In the genomic region with DNA sequence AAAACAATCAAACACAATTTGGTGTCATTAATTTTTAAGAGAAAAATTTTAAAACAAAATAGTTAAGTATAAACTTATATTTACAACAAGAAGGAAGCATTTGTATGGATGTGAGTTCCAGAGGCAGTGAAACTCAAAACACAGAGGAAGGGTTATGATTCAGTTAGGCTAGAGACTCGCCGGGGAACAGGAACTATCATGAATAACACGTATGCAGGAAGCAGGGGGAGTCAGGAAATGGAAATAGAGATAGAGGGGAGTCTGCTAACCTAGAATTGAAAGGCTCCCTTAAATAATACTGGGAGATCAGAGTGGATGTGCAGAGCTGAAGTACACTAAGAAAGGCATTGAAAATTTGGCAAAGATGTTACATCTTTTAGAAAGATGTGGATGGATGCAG, we compare ENCODE assay signal across 14 cellular contexts. TPM values are rescaled to one million over a fixed set of nuclear protein-coding genes. Genes with fewer than 3 reads are reported as not detected.
DNase-seq lines count a peak whose midpoint lies in the region; ATAC-seq and TF ChIP-seq lines count a peak whose summit lies in the region.
"Had no signal": no experiment of that assay in that cellular context is flagged by ENCODE, and none has a peak within 500 bp of the region (broad histone marks: within the 10 kb centered on the region; RNA-seq: fewer than 3 reads in every experiment).

No MANE protein-coding gene starts in this region.

- BruUV-seq in OCI-LY7 (replicated peaks; lab: Mats Ljungman, UMichigan), result no TSS peak

- H3K4me2 ChIP-seq in OCI-LY7 (ENCODE audit: low read length) (peak overlapping the region; percentile 66), hepatocyte (no peak overlapping the region)

- H3K27ac ChIP-seq in heart left ventricle (peak overlapping the region in 9 of 12 donors; percentile 37 to 85 (median 77)), OCI-LY7 (ENCODE audit: low read depth, low read length, poor library complexity, severe bottlenecking) (peak overlapping the region; percentile 49), hepatocyte (peak overlapping the region; percentile 25), upper lobe of right lung (no peak overlapping the region)
- H3K27ac ChIP-seq: coronary artery, testis had no signal

- no peaks in the 10 kb centered on the region for H3K79me2 ChIP-seq in OCI-LY7 (ENCODE audit: insufficient read depth, low read depth, low read length)
- no peaks in the 10 kb centered on the region for H3K79me2 ChIP-seq in hepatocyte

- TF ChIP-seq POLR2A in heart left ventricle (IDR thresholded peaks at IDR 0.05), result no peak

- TF ChIP-seq CTCF in heart left ventricle (IDR thresholded peaks at IDR 0.05) (no peak), OCI-LY7 (conservative IDR thresholded peaks at IDR 0.05; ENCODE audit: low read length) (no peak), hepatocyte (IDR thresholded peaks at IDR 0.05; ENCODE audit: poor library complexity) (no peak), upper lobe of right lung (IDR thresholded peaks at IDR 0.05) (no peak)

- POLR2A ChIA-PET in OCI-LY7 (lab: Charles Lee), result no interaction called here

- intact Hi-C loops in heart left ventricle (cut with DNase I) (no loop called here), Right ventricle myocardium inferior (cut with DNase I) (no loop called here), OCI-LY7 (cut with micrococcal nuclease; ENCODE audit: unreplicated experiment) (no loop called here), upper lobe of right lung (cut with DNase I) (no loop called here)

- H3K4me1 ChIP-seq in heart left ventricle (peaks cover 0 to 7% (median 0%) of the 10 kb centered on the region in 12 donors), OCI-LY7 (ENCODE audit: insufficient read depth, low read length, poor library complexity, severe bottlenecking) (peaks cover 25% of the 10 kb centered on the region), hepatocyte (ENCODE audit: insufficient read depth) (no peaks in the 10 kb centered on the region), upper lobe of right lung (no peaks in the 10 kb centered on the region)
- H3K4me1 ChIP-seq: gastrocnemius medialis, testis had no signal

- CTCF ChIA-PET in OCI-LY7 (lab: Charles Lee; ENCODE audit: unreplicated experiment), result no interaction called here

- H3K4me3 ChIP-seq in heart left ventricle (peak overlapping the region in 5 of 12 donors; percentile 6 to 37 (median 20)), OCI-LY7 (ENCODE audit: low read depth, low read length, poor library complexity, severe bottlenecking) (peak overlapping the region; percentile 32), hepatocyte (no peak overlapping the region), upper lobe of right lung (no peak overlapping the region)
- H3K4me3 ChIP-seq: coronary artery, gastrocnemius medialis, testis had no signal

- H3K9me3 ChIP-seq in heart left ventricle, result no peaks in the 10 kb centered on the region
- no peaks in the 10 kb centered on the region for H3K9me3 ChIP-seq in OCI-LY7 (ENCODE audit: low read length)
- H3K9me3 ChIP-seq in hepatocyte (ENCODE audit: low read depth), result peaks cover 3% of the 10 kb centered on the region
- H3K9me3 ChIP-seq in upper lobe of right lung, result no peaks in the 10 kb centered on the region
- H3K9me3 ChIP-seq: gastrocnemius medialis, testis had no signal

- H4K20me1 ChIP-seq in OCI-LY7 (ENCODE audit: insufficient read depth, low read length) (no peaks in the 10 kb centered on the region), hepatocyte (ENCODE audit: insufficient read depth, poor library complexity, severe bottlenecking) (no peaks in the 10 kb centered on the region)

- H3K36me3 ChIP-seq in heart left ventricle (no peaks in the 10 kb centered on the region), OCI-LY7 (ENCODE audit: insufficient read depth, low read length) (no peaks in the 10 kb centered on the region; the same call in 1 of the 2 replicates), hepatocyte (replicated peaks; ENCODE audit: insufficient read depth, low read depth) (no peaks in the 10 kb centered on the region), upper lobe of right lung (no peaks in the 10 kb centered on the region)
- H3K36me3 ChIP-seq: gastrocnemius medialis had no signal

- H3K27me3 ChIP-seq in heart left ventricle (no peaks in the 10 kb centered on the region), hepatocyte (no peaks in the 10 kb centered on the region), upper lobe of right lung (no peaks in the 10 kb centered on the region)
- H3K27me3 ChIP-seq: gastrocnemius medialis, testis had no signal

- H2AFZ ChIP-seq in OCI-LY7 (ENCODE audit: low read length) (peak overlapping the region; percentile 18; the same call in 1 of the 2 replicates), hepatocyte (peak overlapping the region; percentile 41)

- 5 to 23% (median 13%) methylated on average over 3 of the region's 3 CpGs for WGBS in heart left ventricle, 4 donors
- 55% methylated on average over 3 of the region's 3 CpGs for WGBS in hepatocyte (ENCODE audit: low lambda C conversion rate, missing lambda C conversion rate)

- DNase-seq in heart left ventricle (peak in 1 of 5 donors; percentile 19), Right ventricle myocardium inferior (ENCODE audit: missing footprints) (no peak), OCI-LY7 (ENCODE audit: low spot score) (no peak), hepatocyte (ENCODE audit: low spot score) (no peak), upper lobe of right lung (no peak), NCI-H187 (lab: John Stamatoyannopoulos, UW) (no peak)
- DNase-seq: activated naive CD4-positive, alpha-beta T cell treated with anti-CD3 and anti-CD28 coated beads for 36 hours; gastrocnemius medialis; GOT3; stimulated activated CD4-positive, alpha-beta T cell treated with anti-CD3 and anti-CD28 coated beads, Interleukin-4, amount 100 ng/mL, for 24 hours; testis had no signal

- H3K9me2 ChIP-seq in OCI-LY7 (ENCODE audit: insufficient read depth, low read length), result no peaks in the 10 kb centered on the region
- no peaks in the 10 kb centered on the region for H3K9me2 ChIP-seq in hepatocyte (replicated peaks; ENCODE audit: insufficient read depth)

- ATAC-seq in heart left ventricle, result peak in 3 of 4 donors; percentile 47 to 90 (median 64)
- ATAC-seq in Right ventricle myocardium inferior, result no peak
- peak; percentile 73 for ATAC-seq in upper lobe of right lung
- no peak for ATAC-seq in GM18868 (IDR thresholded peaks at IDR 0.05; ENCODE audit: unreplicated experiment)
- ATAC-seq in GM19023 (IDR thresholded peaks at IDR 0.05; ENCODE audit: unreplicated experiment), result no peak

RNA-seq across cellular contexts. Expression of a gene that starts 14.2 kb away (rescaled TPM):
- total RNA-seq in heart left ventricle (100 to 1,000 TPM in 3 of 9 donors, 10 to 100 TPM in 6; 12.3 to 404 (median 86.3) TPM), Right ventricle myocardium inferior (32.4 TPM), OCI-LY7 (2022) (98.1 and 111 TPM in 2 replicates), hepatocyte (59.1 and 60.6 TPM in 2 replicates), upper lobe of right lung (335 TPM)
- polyA plus RNA-seq in heart left ventricle (10 to 100 TPM; 32.3 to 76.3 TPM), hepatocyte (72.9 and 77.2 TPM in 2 replicates)
- total RNA-seq in OCI-LY7 (2014; rRNA removed; shearing (Covaris generic)), result 132 and 156 TPM in 2 replicates

RNA-seq across cellular contexts. Expression of a gene that starts 33.3 kb away (rescaled TPM):
- total RNA-seq in heart left ventricle, result 100 to 1,000 TPM in 1 of 9 donors, 10 to 100 TPM in 5, 1 to 10 TPM in 2, not detected in 1; 1.2 to 154 (median 14.1) TPM
- polyA plus RNA-seq in heart left ventricle, result 1 to 10 TPM; 5.3 to 8.7 TPM
- total RNA-seq in Right ventricle myocardium inferior, result 5.3 TPM
- total RNA-seq in OCI-LY7 (2014; rRNA removed; shearing (Covaris generic)), result 0.79 and 1.6 TPM in 2 replicates
- total RNA-seq in OCI-LY7 (2022), result 31.2 and 32.3 TPM in 2 replicates
- not detected in 2 replicates for total RNA-seq in hepatocyte
- polyA plus RNA-seq in hepatocyte, result not detected in 2 replicates
- total RNA-seq in upper lobe of right lung, result 111 TPM

Comparison
In these comparisons a context has a peak if more than half of its experiments do, and no peak if none do; other contexts are left out.
1. ATAC-seq: peak in heart left ventricle (3 of 4) and upper lobe of right lung (single experiment); none in Right ventricle myocardium inferior (single experiment), GM18868 (single experiment) and GM19023 (single experiment).